In the genomic region with DNA sequence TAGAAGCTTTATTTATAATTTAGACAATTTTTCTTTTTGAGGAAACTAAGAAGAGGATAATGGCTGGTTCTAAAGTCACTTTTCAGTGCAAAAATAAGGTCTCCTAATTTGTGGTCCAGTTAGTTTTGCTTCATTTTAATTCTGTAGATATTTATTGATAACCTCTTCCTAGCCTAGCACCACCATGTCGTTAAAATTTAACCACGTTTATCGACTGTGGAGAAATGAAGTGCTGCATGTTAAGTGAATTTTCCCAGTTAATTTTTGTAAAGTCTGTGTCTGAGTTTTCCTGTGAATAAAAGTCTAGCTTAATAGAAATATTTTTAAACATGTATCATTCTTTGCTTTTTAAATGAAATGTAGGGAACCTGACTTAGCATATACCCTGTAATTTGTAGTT, we compare ENCODE assay signal across 28 cellular contexts.
"Had no signal": no experiment of that assay in that cellular context is flagged by ENCODE, and none has a peak within 500 bp of the region (broad histone marks: within the 10 kb centered on the region; RNA-seq: fewer than 3 reads in every experiment).

No MANE protein-coding gene starts in this region.

- H3K4me3 Mint-ChIP-seq: immature natural killer cell; naive thymus-derived CD8-positive, alpha-beta T cell; nephron progenitor cell; neural progenitor cell; stimulated activated effector memory CD8-positive, alpha-beta T cell treated with anti-CD3 and anti-CD28 coated beads, Interleukin-12 subunit alpha, Interleukin-12 subunit beta, amount 100 ng/mL, for 72 hours; stimulated activated naive CD8-positive, alpha-beta T cell treated with anti-CD3 and anti-CD28 coated beads, Interleukin-15, Interleukin-2, amounts not matched to agents 100 ng/mL and 50 ng/mL, for 24 hours had no signal

- H3K4me1 ChIP-seq: lower lobe of right lung, neural progenitor cell, prostate gland, spleen, suprapubic skin, vagina had no signal

- H3K27me3 Mint-ChIP-seq: naive thymus-derived CD8-positive, alpha-beta T cell; stimulated activated naive CD8-positive, alpha-beta T cell treated with anti-CD3 and anti-CD28 coated beads, Interleukin-15, Interleukin-2, amounts not matched to agents 100 ng/mL and 50 ng/mL, for 24 hours had no signal

- H3K9me3 ChIP-seq: lower lobe of right lung, neutrophil, prostate gland, sigmoid colon, spleen, suprapubic skin, thoracic aorta, tibial artery, vagina had no signal

- H3K36me3 ChIP-seq: lower lobe of right lung, neural progenitor cell, neutrophil, prostate gland, sigmoid colon, spleen, suprapubic skin, thoracic aorta, tibial artery, vagina had no signal

- ATAC-seq: left ventricle myocardium superior; naive thymus-derived CD8-positive, alpha-beta T cell; right cardiac atrium; stimulated activated effector memory CD8-positive, alpha-beta T cell treated with anti-CD3 and anti-CD28 coated beads, Interleukin-12 subunit alpha, Interleukin-12 subunit beta, amount 100 ng/mL, for 72 hours had no signal

- H3K36me3 Mint-ChIP-seq: neural progenitor cell; stimulated activated effector memory CD8-positive, alpha-beta T cell treated with anti-CD3 and anti-CD28 coated beads, Interleukin-12 subunit alpha, Interleukin-12 subunit beta, amount 100 ng/mL, for 72 hours had no signal

- H3K4me3 ChIP-seq: lower lobe of right lung, neural progenitor cell, prostate gland, sigmoid colon, spleen, suprapubic skin, thoracic aorta, tibial artery, vagina had no signal

- H3K4me1 Mint-ChIP-seq: immature natural killer cell, neural progenitor cell had no signal

- DNase-seq: head of caudate nucleus; hypothalamus; immature natural killer cell; kidney; left ventricle myocardium superior; lower lobe of right lung; mammary epithelial cell; mesenchymal stem cell; naive thymus-derived CD8-positive, alpha-beta T cell; nephron progenitor cell; occipital lobe; retina; right cardiac atrium; sigmoid colon; small intestine; spleen; stimulated activated CD4-positive, alpha-beta T cell treated with anti-CD3 and anti-CD28 coated beads, Interleukin-4, amount 100 ng/mL, for 24 hours; stimulated activated naive CD4-positive, alpha-beta T cell; tibial artery; trophoblast cell had no signal

- H3K27ac ChIP-seq: lower lobe of right lung, neural progenitor cell, neutrophil, prostate gland, sigmoid colon, spleen, suprapubic skin, thoracic aorta, tibial artery, vagina had no signal

- H3K9me3 Mint-ChIP-seq: immature natural killer cell; naive thymus-derived CD8-positive, alpha-beta T cell; nephron progenitor cell; neural progenitor cell; stimulated activated effector memory CD8-positive, alpha-beta T cell treated with anti-CD3 and anti-CD28 coated beads, Interleukin-12 subunit alpha, Interleukin-12 subunit beta, amount 100 ng/mL, for 72 hours; stimulated activated naive CD8-positive, alpha-beta T cell treated with anti-CD3 and anti-CD28 coated beads, Interleukin-15, Interleukin-2, amounts not matched to agents 100 ng/mL and 50 ng/mL, for 24 hours had no signal

- H3K27ac Mint-ChIP-seq: immature natural killer cell; naive thymus-derived CD8-positive, alpha-beta T cell; nephron progenitor cell; neural progenitor cell; stimulated activated effector memory CD8-positive, alpha-beta T cell treated with anti-CD3 and anti-CD28 coated beads, Interleukin-12 subunit alpha, Interleukin-12 subunit beta, amount 100 ng/mL, for 72 hours; stimulated activated naive CD8-positive, alpha-beta T cell treated with anti-CD3 and anti-CD28 coated beads, Interleukin-15, Interleukin-2, amounts not matched to agents 100 ng/mL and 50 ng/mL, for 24 hours had no signal

- H3K27me3 ChIP-seq: neural progenitor cell, neutrophil, sigmoid colon, spleen, suprapubic skin, tibial artery, vagina had no signal
